ENCODE assay signal across 8 cellular contexts in genomic region chr1:205775015-205775716, GRCh38.
DNase-seq lines count a peak whose midpoint lies in the region; ATAC-seq, FAIRE-seq and TF ChIP-seq lines count a peak whose summit lies in the region.

TSS of gene RAB29 (minus strand) at chr1:205775482. CDS start at chr1:205774956, 526 bp downstream.

- TF ChIP-seq CTCF in astrocyte of the cerebellum (IDR thresholded peaks at IDR 0.05; ENCODE audit: low read depth, low read length, missing control alignments) = no peak
- TF ChIP-seq CTCF in retinal pigment epithelial cell (conservative IDR thresholded peaks at IDR 0.05; ENCODE audit: low read depth, low read length) = no peak
- no peak for TF ChIP-seq CTCF in D721Med (IDR thresholded peaks at IDR 0.05; ENCODE audit: insufficient read depth, missing control alignments)

- H3K4me3 ChIP-seq in astrocyte of the cerebellum (ENCODE audit: low read depth, low read length) (peak within 1 kb of the TSS; percentile 83), retinal pigment epithelial cell (ENCODE audit: low read length) (peak within 1 kb of the TSS; percentile 91)

- peak; percentile 84 for ATAC-seq in GM18502 (IDR thresholded peaks at IDR 0.05; ENCODE audit: poor library complexity, unreplicated experiment)
- ATAC-seq in HG02943 (IDR thresholded peaks at IDR 0.05; ENCODE audit: low read depth, unreplicated experiment) = peak; percentile 77

- DNase-seq in NCI-H187 treated with DMSO at 0.1 percent for 48 hours (lab: John Stamatoyannopoulos, UW) (peak; percentile 45), T1000 (lab: John Stamatoyannopoulos, UW) (peak; percentile 61), astrocyte of the cerebellum (ENCODE audit: low read depth) (peak; percentile 34), hippocampal formation (lab: John Stamatoyannopoulos, UW) (peak; percentile 79 to 83), retinal pigment epithelial cell (ENCODE audit: low read depth) (no peak), D721Med (ENCODE audit: insufficient read length, low spot score) (no peak)

- in situ Hi-C loops in astrocyte of the cerebellum (cut with HindIII; ENCODE audit: low sequenced_read_pairs) = no loop called here

- no peak for FAIRE-seq in D721Med (lab: Jason Lieb, UNC)

Comparison
In these comparisons a context has a peak if more than half of its experiments do, and no peak if none do; other contexts are left out.
1. DNase-seq: peak in NCI-H187 treated with DMSO at 0.1 percent for 48 hours (single experiment), T1000 (single experiment), astrocyte of the cerebellum (single experiment) and hippocampal formation (2 of 2); none in retinal pigment epithelial cell (single experiment) and D721Med (single experiment).